13 cellular contexts compared by ENCODE assay signal in the genomic region with DNA sequence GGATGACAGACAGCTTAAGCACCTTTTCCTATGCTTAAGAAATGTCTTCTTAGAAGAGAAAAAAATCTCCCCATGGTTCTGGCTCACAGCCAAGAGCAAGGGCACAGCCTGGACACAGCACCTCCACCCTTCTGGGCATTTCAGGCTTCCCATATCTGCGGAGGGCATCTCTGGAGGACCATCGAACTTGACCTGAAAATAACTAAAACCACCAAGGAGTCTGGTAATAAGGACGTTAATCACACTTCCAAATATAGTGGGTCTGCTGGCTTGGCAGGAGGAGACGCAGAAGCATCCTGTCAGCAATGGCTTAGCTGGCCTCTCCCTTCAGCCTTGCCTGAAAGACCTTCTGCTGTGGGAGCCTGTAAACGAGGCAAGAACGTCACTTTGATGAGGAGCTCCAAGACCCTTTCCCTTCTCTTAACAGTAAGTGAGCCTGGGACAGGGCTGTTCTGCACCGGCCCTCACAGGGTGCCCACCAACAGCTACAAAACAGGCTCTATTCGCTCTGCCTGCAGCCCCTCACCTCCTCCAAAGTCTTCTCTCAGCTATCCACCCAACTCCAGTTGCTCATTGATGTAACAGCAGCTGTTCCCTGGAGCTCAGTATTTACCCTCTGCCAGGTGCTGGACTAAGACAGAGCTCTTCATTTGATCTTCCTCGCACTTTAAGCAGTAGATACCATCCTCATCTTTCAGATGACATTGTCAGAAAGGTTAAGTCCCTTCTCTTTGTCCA. TPM values are rescaled to one million over a fixed set of nuclear protein-coding genes. Genes with fewer than 3 reads are reported as not detected.
DNase-seq lines count a peak whose midpoint lies in the region; ATAC-seq and TF ChIP-seq lines count a peak whose summit lies in the region.
"Had no signal": no experiment of that assay in that cellular context is flagged by ENCODE, and none has a peak within 500 bp of the region (broad histone marks: within the 10 kb centered on the region; RNA-seq: fewer than 3 reads in every experiment).

No MANE protein-coding gene starts in this region.

- H3K4me3 Mint-ChIP-seq in CD14-positive monocyte = no peak overlapping the region
- no peak overlapping the region for H3K4me3 Mint-ChIP-seq in mesothelial cell of epicardium
- H3K4me3 Mint-ChIP-seq in MCF 10A (ENCODE audit: unreplicated experiment) = no peak overlapping the region

- no peak for ATAC-seq in GM19035 (IDR thresholded peaks at IDR 0.05; ENCODE audit: unreplicated experiment)
- ATAC-seq: stimulated activated naive CD8-positive, alpha-beta T cell treated with anti-CD3 and anti-CD28 coated beads, Interleukin-15, Interleukin-2, amounts not matched to agents 100 U/mL and 50 U/mL, for 24 hours had no signal

- POLR2A ChIA-PET in MCF 10A (lab: Yijun Ruan, JAX) = interaction anchor here (1.0 kb wide), 1 partner anchor 15 kb away, joined by 3 read pairs; no protein-coding TSS in a partner anchor

- CTCF ChIA-PET in MCF 10A (lab: Yijun Ruan, JAX) = no interaction called here

- peak overlapping the region in 5 of 7 donors; percentile 32 to 73 (median 60) for H3K27ac Mint-ChIP-seq in CD14-positive monocyte
- H3K27ac Mint-ChIP-seq in mesothelial cell of epicardium = peak overlapping the region; percentile 69
- H3K27ac Mint-ChIP-seq in MCF 10A (ENCODE audit: low read depth, unreplicated experiment) = no peak overlapping the region

- TF ChIP-seq CTCF in CD14-positive monocyte (IDR thresholded peaks at IDR 0.05) = no peak
- TF ChIP-seq CTCF in mesothelial cell of epicardium (IDR thresholded peaks at IDR 0.05; ENCODE audit: unreplicated experiment) = no peak
- TF ChIP-seq CTCF in MCF 10A (IDR thresholded peaks at IDR 0.05; ENCODE audit: unreplicated experiment) = no peak

- no peaks in the 10 kb centered on the region for H3K27me3 Mint-ChIP-seq in CD14-positive monocyte (ENCODE audit: low read depth in 3 of 3)
- no peaks in the 10 kb centered on the region for H3K27me3 Mint-ChIP-seq in mesothelial cell of epicardium (ENCODE audit: low read depth)
- no peaks in the 10 kb centered on the region for H3K27me3 Mint-ChIP-seq in MCF 10A (ENCODE audit: insufficient read depth, unreplicated experiment)

- intact Hi-C loops in CD14-positive monocyte (cut with micrococcal nuclease) = no loop called here
- intact Hi-C loops in MCF 10A (cut with micrococcal nuclease) = no loop called here

- DNase-seq in CD14-positive monocyte (ENCODE audit: low spot score) (no peak), HT-29 (ENCODE audit: low spot score) (peak; percentile 11), cerebellum (ENCODE audit: low spot score) (peak; percentile 35), mesothelial cell of epicardium (ENCODE audit: low spot score in 2 of 2, unreplicated experiment in 2 of 2) (no peak), NCI-H226 (no peak), MCF 10A (ENCODE audit: unreplicated experiment) (no peak)
- DNase-seq: activated T-cell treated with anti-CD3 and anti-CD28 coated beads, Interleukin-2, amount 50 U/mL, for 48 hours; Kasumi-1; spleen; stimulated activated naive CD8-positive, alpha-beta T cell treated with anti-CD3 and anti-CD28 coated beads, Interleukin-15, Interleukin-2, amounts not matched to agents 100 U/mL and 50 U/mL, for 24 hours; T1000; uterus had no signal

- BruUV-seq in MCF 10A (replicated peaks; lab: Mats Ljungman, UMichigan) = no TSS peak

- H3K36me3 Mint-ChIP-seq in CD14-positive monocyte (peaks cover 34 to 38% of the 10 kb centered on the region in 2 donors), mesothelial cell of epicardium (peaks cover under 1% of the 10 kb centered on the region), MCF 10A (ENCODE audit: insufficient read depth, unreplicated experiment) (peaks cover 22% of the 10 kb centered on the region)

- H3K4me1 Mint-ChIP-seq in CD14-positive monocyte = peaks cover 6% of the 10 kb centered on the region
- H3K4me1 Mint-ChIP-seq in mesothelial cell of epicardium = peaks cover 8% of the 10 kb centered on the region
- peaks cover 10% of the 10 kb centered on the region for H3K4me1 Mint-ChIP-seq in MCF 10A (ENCODE audit: insufficient read depth, unreplicated experiment)

- H3K9me3 Mint-ChIP-seq in CD14-positive monocyte (no peaks in the 10 kb centered on the region), mesothelial cell of epicardium (no peaks in the 10 kb centered on the region), MCF 10A (ENCODE audit: unreplicated experiment) (no peaks in the 10 kb centered on the region)

RNA-seq across cellular contexts. Expression of a gene that starts 13.2 kb away (rescaled TPM):
- polyA plus RNA-seq in CD14-positive monocyte = 10 to 100 TPM; 38.7 to 39.5 TPM
- 24.8 and 26.3 TPM in 2 replicates for total RNA-seq in HT-29 (2014; rRNA removed; shearing (Covaris generic))
- total RNA-seq in cerebellum = 44.9 TPM
- total RNA-seq in mesothelial cell of epicardium = 47.4 to 49.3 TPM (median 47.7 TPM) in 3 replicates
- total RNA-seq in MCF 10A (2022) = 43.9 and 50.6 TPM in 2 replicates

RNA-seq across cellular contexts. Expression of a gene that starts 13.7 kb away (rescaled TPM):
- 10 to 100 TPM in 1 of 2 donors, 1 to 10 TPM in 1; 7.7 to 14.7 TPM for polyA plus RNA-seq in CD14-positive monocyte
- total RNA-seq in HT-29 (2014; rRNA removed; shearing (Covaris generic)) = 7.1 and 12.4 TPM in 2 replicates
- total RNA-seq in cerebellum = 45.5 TPM
- total RNA-seq in mesothelial cell of epicardium = 65.1 to 71.9 TPM (median 67.9 TPM) in 3 replicates
- 70.4 and 87.7 TPM in 2 replicates for total RNA-seq in MCF 10A (2022)

Comparison
In these comparisons a context has a peak if more than half of its experiments do, and no peak if none do; other contexts are left out.
1. DNase-seq: peak in HT-29 (single experiment) and cerebellum (single experiment); none in CD14-positive monocyte (single experiment), mesothelial cell of epicardium (0 of 2), NCI-H226 (single experiment) and MCF 10A (single experiment).